In genomic region chr12:82108615-82109014, GRCh38 we compare ENCODE assay signal across 31 cellular contexts.
"Had no signal": no experiment of that assay in that cellular context is flagged by ENCODE, and none has a peak within 500 bp of the region (broad histone marks: within the 10 kb centered on the region; RNA-seq: fewer than 3 reads in every experiment).

No MANE protein-coding gene starts in this region.

- H3K27me3 ChIP-seq: neutrophil, pancreas, right atrium auricular region, spleen, suprapubic skin, testis, tibial artery, transverse colon, upper lobe of right lung, uterus had no signal

- H3K27ac Mint-ChIP-seq: naive thymus-derived CD8-positive, alpha-beta T cell; natural killer cell treated with Interleukin-12 subunit alpha and Interleukin-12 subunit beta and Interleukin-15 and Interleukin-18, amount 100 ng/mL, for 72 hours; nephron progenitor cell; stimulated activated memory B cell treated with anti-CD40 and anti-IgM and Interleukin-4, amounts not matched to agents 10 μg/mL and 1 μg/mL and 100 μg/mL, for 72 hours; stimulated activated naive CD8-positive, alpha-beta T cell treated with anti-CD3 and anti-CD28 coated beads, Interleukin-15, amount 100 ng/mL, for 72 hours; type B pancreatic cell had no signal

- FAIRE-seq: pancreas had no signal

- H3K4me2 ChIP-seq: smooth muscle cell had no signal

- H3K27me3 Mint-ChIP-seq: natural killer cell treated with Interleukin-12 subunit alpha and Interleukin-12 subunit beta and Interleukin-15 and Interleukin-18, amount 100 ng/mL, for 72 hours; stimulated activated memory B cell treated with anti-CD40 and anti-IgM and Interleukin-4, amounts not matched to agents 10 μg/mL and 1 μg/mL and 100 μg/mL, for 72 hours; type B pancreatic cell had no signal

- H3K27ac ChIP-seq: neutrophil, pancreas, prostate gland, right atrium auricular region, skin epidermis, spleen, suprapubic skin, testis, tibial artery, transverse colon, upper lobe of right lung, uterus had no signal

- H3K36me3 Mint-ChIP-seq: naive thymus-derived CD8-positive, alpha-beta T cell; natural killer cell treated with Interleukin-12 subunit alpha and Interleukin-12 subunit beta and Interleukin-15 and Interleukin-18, amount 100 ng/mL, for 72 hours; stimulated activated memory B cell treated with anti-CD40 and anti-IgM and Interleukin-4, amounts not matched to agents 10 μg/mL and 1 μg/mL and 100 μg/mL, for 72 hours; type B pancreatic cell had no signal

- H3K9me3 ChIP-seq: neutrophil, pancreas, prostate gland, right atrium auricular region, suprapubic skin, testis, tibial artery, transverse colon, upper lobe of right lung, uterus had no signal

- H3K4me1 Mint-ChIP-seq: naive thymus-derived CD8-positive, alpha-beta T cell; nephron progenitor cell; neural crest cell; stimulated activated memory B cell treated with anti-CD40 and anti-IgM and Interleukin-4, amounts not matched to agents 10 μg/mL and 1 μg/mL and 100 μg/mL, for 72 hours; stimulated activated naive CD8-positive, alpha-beta T cell treated with anti-CD3 and anti-CD28 coated beads, Interleukin-15, amount 100 ng/mL, for 72 hours had no signal

- H3K4me3 Mint-ChIP-seq: naive thymus-derived CD8-positive, alpha-beta T cell; natural killer cell treated with Interleukin-12 subunit alpha and Interleukin-12 subunit beta and Interleukin-15 and Interleukin-18, amount 100 ng/mL, for 72 hours; nephron progenitor cell; neural crest cell; stimulated activated memory B cell treated with anti-CD40 and anti-IgM and Interleukin-4, amounts not matched to agents 10 μg/mL and 1 μg/mL and 100 μg/mL, for 72 hours; stimulated activated naive CD8-positive, alpha-beta T cell treated with anti-CD3 and anti-CD28 coated beads, Interleukin-15, amount 100 ng/mL, for 72 hours; type B pancreatic cell had no signal

- ATAC-seq: naive thymus-derived CD8-positive, alpha-beta T cell; natural killer cell treated with Interleukin-12 subunit alpha and Interleukin-12 subunit beta and Interleukin-15 and Interleukin-18, amount 100 ng/mL, for 72 hours; pancreas; sciatic nerve; stimulated activated memory B cell treated with anti-CD40 and anti-IgM and Interleukin-4, amounts not matched to agents 10 μg/mL and 1 μg/mL and 100 μg/mL, for 72 hours; stimulated activated naive CD8-positive, alpha-beta T cell treated with anti-CD3 and anti-CD28 coated beads, Interleukin-15, amount 100 ng/mL, for 72 hours; stimulated activated naive CD8-positive, alpha-beta T cell treated with anti-CD3 and anti-CD28 coated beads, Interleukin-15, Interleukin-2, amounts not matched to agents 100 U/mL and 50 U/mL, for 24 hours; upper lobe of right lung had no signal

- H3K9me3 Mint-ChIP-seq: nephron progenitor cell had no signal

- H3K4me3 ChIP-seq: pancreas, prostate gland, right atrium auricular region, skin epidermis, smooth muscle cell, spleen, suprapubic skin, testis, tibial artery, transverse colon, upper lobe of right lung, uterus had no signal

- H3K4me1 ChIP-seq: pancreas, prostate gland, right atrium auricular region, spleen, suprapubic skin, testis, tibial artery, transverse colon, upper lobe of right lung, uterus had no signal

- H3K36me3 ChIP-seq: neutrophil, pancreas, prostate gland, right atrium auricular region, spleen, suprapubic skin, tibial artery, transverse colon, upper lobe of right lung, uterus had no signal

- DNase-seq: naive thymus-derived CD8-positive, alpha-beta T cell; nephron progenitor cell; nucleus accumbens; pancreas; retina; spleen; stimulated activated CD4-positive, alpha-beta T cell treated with anti-CD3 and anti-CD28 coated beads, Interleukin-12 subunit alpha, Interleukin-12 subunit beta, amount 100 ng/mL, for 4 hours; stimulated activated CD4-positive, alpha-beta T cell treated with anti-CD3 and anti-CD28 coated beads, Interleukin-1b, Interleukin-23, amount 100 ng/mL, for 48 hours; stimulated activated CD4-positive, alpha-beta T cell treated with anti-CD3 and anti-CD28 coated beads, Interleukin-4, amount 100 ng/mL, for 1 hour; stimulated activated CD4-positive, alpha-beta T cell treated with anti-CD3 and anti-CD28 coated beads, Interleukin-4, amount 100 ng/mL, for 4 hours; stimulated activated CD8-positive, alpha-beta memory T cell treated with anti-CD3 and anti-CD28 coated beads, Interleukin-4, amount 100 ng/mL, for 48 hours; stimulated activated naive CD4-positive, alpha-beta T cell; stimulated activated naive CD8-positive, alpha-beta T cell treated with anti-CD3 and anti-CD28 coated beads, Interleukin-15, amount 100 ng/mL, for 72 hours; stimulated activated naive CD8-positive, alpha-beta T cell treated with anti-CD3 and anti-CD28 coated beads, Interleukin-15, Interleukin-2, amounts not matched to agents 100 U/mL and 50 U/mL, for 24 hours; substantia nigra; testis; tibial artery; transverse colon; upper lobe of right lung; uterus had no signal
